1 cellular context compared by ENCODE assay signal in genomic region chr6:144710207-144710606, GRCh38.
TF ChIP-seq lines count a peak whose summit lies in the region.

No MANE protein-coding gene starts in this region.

TF ChIP-seq in K562, 482 proteins besides CTCF, POLR2A, EP300 and RAD21 (continued from another document):
- TF ChIP-seq ZNF518B (CRISPR knock-in tag; IDR thresholded peaks at IDR 0.05) (no peak), CHD4 (IDR thresholded peaks at IDR 0.05; ENCODE audit: insufficient read depth, insufficient replicate concordance, low read depth, low read length, poor library complexity, severe bottlenecking) (no peak), ZNF766 (CRISPR knock-in tag; conservative IDR thresholded peaks at IDR 0.05) (no peak), TCF15 (CRISPR knock-in tag; IDR thresholded peaks at IDR 0.05) (no peak), PHB2 (IDR thresholded peaks at IDR 0.05; ENCODE audit: low read depth) (no peak), HCFC1 (IDR thresholded peaks at IDR 0.05; ENCODE audit: low read depth, low read length) (no peak), ZNF217 (CRISPR knock-in tag; IDR thresholded peaks at IDR 0.05) (no peak), GTF2E2 (tag; IDR thresholded peaks at IDR 0.05) (no peak), ZNF431 (CRISPR knock-in tag; IDR thresholded peaks at IDR 0.05) (no peak), JUND (IDR thresholded peaks at IDR 0.05; ENCODE audit: borderline replicate concordance, low read depth, low read length) (no peak), JUND (tag; IDR thresholded peaks at IDR 0.05; ENCODE audit: borderline replicate concordance, low read depth, low read length) (no peak), ZNF263 (CRISPR knock-in tag; IDR thresholded peaks at IDR 0.05; ENCODE audit: borderline replicate concordance) (no peak), ZNF121 (CRISPR knock-in tag; conservative IDR thresholded peaks at IDR 0.05) (no peak), ZNF197 (CRISPR knock-in tag; IDR thresholded peaks at IDR 0.05; ENCODE audit: low read depth) (no peak)
